ENCODE assay signal across 5 cellular contexts in genomic region chr1:26090893-26091292, GRCh38.
TF ChIP-seq lines count a peak whose summit lies in the region.

No MANE protein-coding gene starts in this region.

TF ChIP-seq in SK-N-SH treated with all-trans-retinoic acid at 6 μM for 48 hours, 23 proteins besides CTCF, POLR2A, EP300 and RAD21:
- TF ChIP-seq ISL1 (CRISPR knock-in tag; IDR thresholded peaks at IDR 0.05) (no peak), ZNF8 (CRISPR knock-in tag; IDR thresholded peaks at IDR 0.05) (peak; percentile 88), ZFP30 (CRISPR knock-in tag; IDR thresholded peaks at IDR 0.05) (no peak)

TF ChIP-seq in SK-N-SH, 30 proteins besides CTCF, POLR2A, EP300 and RAD21:
- no peak for TF ChIP-seq RXRA (IDR thresholded peaks at IDR 0.05; ENCODE audit: borderline replicate concordance, low read depth)

TF ChIP-seq in HEK293, 187 proteins besides CTCF, POLR2A, EP300 and RAD21:
- TF ChIP-seq ZNF169 (tag by site-specific recombination; IDR thresholded peaks at IDR 0.05) (no peak), ZNF146 (tag by site-specific recombination; IDR thresholded peaks at IDR 0.05) (peak; percentile 58; the same call in 1 of the 2 replicates)

TF ChIP-seq in K562, 482 proteins besides CTCF, POLR2A, EP300 and RAD21:
- TF ChIP-seq NR2C2 (CRISPR knock-in tag; IDR thresholded peaks at IDR 0.05), result no peak
- TF ChIP-seq NR2C2 (tag; IDR thresholded peaks at IDR 0.05), result no peak
- TF ChIP-seq PHTF2 (CRISPR knock-in tag; IDR thresholded peaks at IDR 0.05), result no peak
- peak; percentile 12 for TF ChIP-seq RBM25 (IDR thresholded peaks at IDR 0.05; ENCODE audit: low read depth, low read length, severe bottlenecking)
- TF ChIP-seq NR0B1 (IDR thresholded peaks at IDR 0.05; ENCODE audit: partially characterized antibody), result no peak
- no peak for TF ChIP-seq ZNF395 (CRISPR knock-in tag; IDR thresholded peaks at IDR 0.05)

TF ChIP-seq in HEK293T, 16 proteins besides CTCF, POLR2A, EP300 and RAD21:
- no peak for TF ChIP-seq L3MBTL2 (conservative IDR thresholded peaks at IDR 0.05)
- TF ChIP-seq TARDBP (IDR thresholded peaks at IDR 0.05), result no peak
- TF ChIP-seq ELF4 (IDR thresholded peaks at IDR 0.05), result no peak
- TF ChIP-seq BHLHE40 (IDR thresholded peaks at IDR 0.05; ENCODE audit: borderline replicate concordance), result no peak
- TF ChIP-seq NFRKB (IDR thresholded peaks at IDR 0.05), result no peak
- no peak for TF ChIP-seq SUZ12 (IDR thresholded peaks at IDR 0.05)
- no peak for TF ChIP-seq PKNOX1 (IDR thresholded peaks at IDR 0.05)
- no peak for TF ChIP-seq SP1 (IDR thresholded peaks at IDR 0.05)
- no peak for TF ChIP-seq LEF1 (IDR thresholded peaks at IDR 0.05; ENCODE audit: borderline replicate concordance)
- no peak for TF ChIP-seq FOXA1 (IDR thresholded peaks at IDR 0.05)
- TF ChIP-seq HDGF (IDR thresholded peaks at IDR 0.05; ENCODE audit: borderline replicate concordance), result no peak
